In the genomic region with DNA sequence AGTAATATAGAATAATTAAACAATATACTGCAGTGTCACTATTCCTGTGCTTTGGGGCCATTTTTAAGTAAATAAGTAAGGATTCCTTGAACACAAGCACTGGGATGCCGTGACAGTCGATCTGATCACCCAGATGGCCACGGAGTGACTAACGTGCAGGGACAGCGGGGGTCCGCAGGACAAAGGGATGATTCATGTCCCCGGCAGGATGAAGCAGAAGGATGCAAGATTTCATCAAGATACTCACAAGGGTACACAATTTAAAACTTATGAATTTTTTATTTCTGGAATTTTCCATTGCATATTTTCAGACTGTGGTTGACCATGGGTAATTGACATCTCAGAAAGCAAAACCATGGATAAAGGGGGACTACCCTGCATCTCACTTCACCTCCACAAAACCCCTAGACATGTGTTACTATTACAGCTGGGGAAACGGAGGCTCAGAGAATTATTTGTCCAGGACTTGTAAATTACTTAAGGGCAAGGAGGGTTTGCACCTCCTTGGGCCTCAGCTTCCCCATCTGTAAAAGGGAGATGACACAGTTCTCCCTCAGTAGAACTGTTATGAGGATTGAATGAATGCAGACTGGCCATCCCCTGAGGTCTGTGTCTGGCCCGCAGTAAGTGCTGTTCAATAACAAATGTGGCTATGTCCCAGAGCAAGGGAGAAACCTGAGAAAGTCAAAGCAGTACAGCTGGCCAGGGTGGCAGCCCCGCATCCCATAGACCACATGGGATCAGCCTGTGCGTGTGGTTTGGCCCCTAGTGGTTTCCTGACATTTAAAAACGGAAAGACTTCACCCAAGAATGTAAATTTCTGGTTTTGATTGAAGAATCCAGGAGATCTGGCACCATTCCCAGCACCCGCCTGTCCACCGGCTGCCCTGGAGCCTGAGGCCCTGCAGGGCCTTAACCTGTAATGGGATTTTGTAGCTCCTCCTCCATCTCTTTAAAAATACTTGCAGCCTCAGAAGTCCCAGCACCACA, we compare ENCODE assay signal across 20 cellular contexts.
A peak's percentile ranks its signal among the peaks of the same experiment; 100 is the strongest.
DNase-seq lines count a peak whose midpoint lies in the region; ATAC-seq and TF ChIP-seq lines count a peak whose summit lies in the region.
"Had no signal": no experiment of that assay in that cellular context is flagged by ENCODE, and none has a peak within 500 bp of the region (broad histone marks: within the 10 kb centered on the region; RNA-seq: fewer than 3 reads in every experiment).

No MANE protein-coding gene starts in this region.

- H3K27ac Mint-ChIP-seq in CD14-positive monocyte: no peak overlapping the region
- no peak overlapping the region for H3K27ac Mint-ChIP-seq in stimulated activated effector memory CD8-positive, alpha-beta T cell treated with anti-CD3 and anti-CD28 coated beads, Interleukin-12 subunit alpha, Interleukin-12 subunit beta, amount 100 ng/mL, for 72 hours

- no peak overlapping the region for H3K9ac ChIP-seq in IMR-90 (ENCODE audit: low read depth, low read length)

- H3K23ac ChIP-seq in IMR-90 (ENCODE audit: low read depth, low read length): no peak overlapping the region

- H3K27ac ChIP-seq in IMR-90 (ENCODE audit: insufficient read depth, low read length): no peak overlapping the region
- no peak overlapping the region for H3K27ac ChIP-seq in right cardiac atrium (ENCODE audit: low read length)
- H3K27ac ChIP-seq: adrenal gland, prostate gland had no signal

- H3K79me1 ChIP-seq in IMR-90 (ENCODE audit: low read depth in 1 of 2, low read length in 2 of 2): no peaks in the 10 kb centered on the region

- no peaks in the 10 kb centered on the region for H4K20me1 ChIP-seq in IMR-90 (ENCODE audit: insufficient read depth, low read length)

- BruUV-seq in IMR-90 (replicated peaks; lab: Mats Ljungman, UMichigan): no TSS peak

- CTCF ChIA-PET in IMR-90 (lab: Yijun Ruan, JAX): no interaction called here
- CTCF ChIA-PET in GM10248 (lab: Yijun Ruan, JAX): no interaction called here

- DNase-seq in CD14-positive monocyte (ENCODE audit: low spot score) (peak; percentile 15), IMR-90 (peak; percentile 27), amniotic epithelial cell (ENCODE audit: low read depth) (peak; percentile 11), myocyte (ENCODE audit: low read depth) (peak; percentile 1), right cardiac atrium (no peak), GM10248 (ENCODE audit: extremely low spot score) (no peak), DMS53 (lab: John Stamatoyannopoulos, UW) (no peak)
- no peak for DNase-seq in stimulated activated effector memory CD8-positive, alpha-beta T cell treated with anti-CD3 and anti-CD28 coated beads, Interleukin-12 subunit alpha, Interleukin-12 subunit beta, amount 100 ng/mL, for 72 hours (ENCODE audit: low spot score in 2 of 2)
- DNase-seq: activated CD8-positive, alpha-beta memory T cell treated with anti-CD3 and anti-CD28 coated beads, Interleukin-2, amount 50 U/mL, for 4 hours; adrenal gland; Caco-2; H7; Karpas-422; mammary epithelial cell; NCI-H2107; OCI-M1; stimulated activated CD4-positive, alpha-beta T cell treated with anti-CD3 and anti-CD28 coated beads, Interleukin-4, amount 100 ng/mL, for 24 hours; stimulated activated naive CD8-positive, alpha-beta T cell treated with anti-CD3 and anti-CD28 coated beads, Interleukin-15, Interleukin-2, amounts not matched to agents 100 U/mL and 50 U/mL, for 24 hours had no signal

- H2AFZ ChIP-seq in IMR-90 (replicated peaks; ENCODE audit: low read length, poor library complexity): peak overlapping the region; percentile 27

- TF ChIP-seq CTCF in CD14-positive monocyte (IDR thresholded peaks at IDR 0.05) (no peak), IMR-90 (conservative IDR thresholded peaks at IDR 0.05; ENCODE audit: low read depth, low read length) (no peak), GM10248 (IDR thresholded peaks at IDR 0.05; ENCODE audit: control extremely low read depth, extremely low read depth, low read depth, missing control alignments) (no peak)

- H4K8ac ChIP-seq in IMR-90 (ENCODE audit: low read depth in 2 of 2, low read length in 2 of 2): no peak overlapping the region

- H2BK20ac ChIP-seq in IMR-90 (ENCODE audit: low read depth, low read length): no peak overlapping the region

- H3K9me3 Mint-ChIP-seq in CD14-positive monocyte: peaks cover 2 to 12% (median 7%) of the 10 kb centered on the region in 7 donors
- H3K9me3 Mint-ChIP-seq in stimulated activated effector memory CD8-positive, alpha-beta T cell treated with anti-CD3 and anti-CD28 coated beads, Interleukin-12 subunit alpha, Interleukin-12 subunit beta, amount 100 ng/mL, for 72 hours: peaks cover 4% of the 10 kb centered on the region

- H3K4ac ChIP-seq in IMR-90 (ENCODE audit: low read depth, low read length): no peak overlapping the region

- no peaks in the 10 kb centered on the region for H3K36me3 Mint-ChIP-seq in CD14-positive monocyte
- H3K36me3 Mint-ChIP-seq in stimulated activated effector memory CD8-positive, alpha-beta T cell treated with anti-CD3 and anti-CD28 coated beads, Interleukin-12 subunit alpha, Interleukin-12 subunit beta, amount 100 ng/mL, for 72 hours: no peaks in the 10 kb centered on the region

- in situ Hi-C loops in IMR-90 (cut with MboI; ENCODE audit: low sequenced_read_pairs): no loop called here

- H3K4me2 ChIP-seq in IMR-90 (ENCODE audit: low read depth, low read length): no peak overlapping the region

- H3K4me1 ChIP-seq in IMR-90 (ENCODE audit: control insufficient read depth, insufficient read depth, low read length) (no peaks in the 10 kb centered on the region), right cardiac atrium (ENCODE audit: control insufficient read depth, insufficient read depth, low read length) (no peaks in the 10 kb centered on the region)
- H3K4me1 ChIP-seq: adrenal gland, Caco-2, prostate gland had no signal

- H3K4me1 Mint-ChIP-seq in CD14-positive monocyte: no peaks in the 10 kb centered on the region
- H3K4me1 Mint-ChIP-seq in stimulated activated effector memory CD8-positive, alpha-beta T cell treated with anti-CD3 and anti-CD28 coated beads, Interleukin-12 subunit alpha, Interleukin-12 subunit beta, amount 100 ng/mL, for 72 hours: no peaks in the 10 kb centered on the region

- POLR2A ChIA-PET in IMR-90 (lab: Charles Lee; ENCODE audit: unreplicated experiment) (no interaction called here), GM10248 (lab: Yijun Ruan, JAX) (no interaction called here)

- no peak overlapping the region for H2BK5ac ChIP-seq in IMR-90 (ENCODE audit: low read depth, low read length, poor library complexity, severe bottlenecking)

- H2AK5ac ChIP-seq in IMR-90 (ENCODE audit: low read depth, low read length): no peak overlapping the region

- no peak overlapping the region for H3K4me3 Mint-ChIP-seq in CD14-positive monocyte
- no peak overlapping the region for H3K4me3 Mint-ChIP-seq in stimulated activated effector memory CD8-positive, alpha-beta T cell treated with anti-CD3 and anti-CD28 coated beads, Interleukin-12 subunit alpha, Interleukin-12 subunit beta, amount 100 ng/mL, for 72 hours

- H3K14ac ChIP-seq in IMR-90 (replicated peaks; ENCODE audit: low read depth, low read length): no peak overlapping the region

- dilution Hi-C loops in IMR-90 (cut with HindIII; ENCODE audit: low sequenced_read_pairs, unreplicated experiment): no loop called here

- no peaks in the 10 kb centered on the region for H3K36me3 ChIP-seq in IMR-90 (ENCODE audit: control insufficient read depth, insufficient read depth, low read length)
- H3K36me3 ChIP-seq: adrenal gland, prostate gland had no signal

- no peak overlapping the region for H3K56ac ChIP-seq in IMR-90 (ENCODE audit: extremely low read depth, insufficient read depth, low read length)

- WGBS in IMR-90 (ENCODE audit: extremely low coverage in 2 of 2, insufficient read length in 1 of 2), 2 experiments: no CpG with 5 or more reads among the region's 14 CpGs
- WGBS in right cardiac atrium: 56% methylated on average over 14 of the region's 14 CpGs

- intact Hi-C loops in CD14-positive monocyte (cut with micrococcal nuclease) (no loop called here), IMR-90 (cut with micrococcal nuclease) (no loop called here), right cardiac atrium (cut with DNase I) (no loop called here)

- no peak overlapping the region for H3K18ac ChIP-seq in IMR-90 (ENCODE audit: low read depth, low read length)

- no peak overlapping the region for H2BK120ac ChIP-seq in IMR-90 (ENCODE audit: low read depth, low read length)

- no peaks in the 10 kb centered on the region for H3K27me3 ChIP-seq in IMR-90 (ENCODE audit: control insufficient read depth, insufficient read depth, low read length)
- no peaks in the 10 kb centered on the region for H3K27me3 ChIP-seq in right cardiac atrium (ENCODE audit: control insufficient read depth, insufficient read depth)
- H3K27me3 ChIP-seq: adrenal gland had no signal

- no peak overlapping the region for H2AK9ac ChIP-seq in IMR-90 (replicated peaks; ENCODE audit: low read depth, low read length, poor library complexity)

- no peak overlapping the region for H4K91ac ChIP-seq in IMR-90 (ENCODE audit: insufficient read depth, low read depth, low read length)

- no peak for TF ChIP-seq RAD21 in IMR-90 (IDR thresholded peaks at IDR 0.05; ENCODE audit: low read length)

- H4K5ac ChIP-seq in IMR-90 (ENCODE audit: low read depth, low read length): no peak overlapping the region

- H2BK15ac ChIP-seq in IMR-90 (ENCODE audit: low read depth, low read length): no peak overlapping the region

- peaks cover 4% of the 10 kb centered on the region; the same call in 1 of the 2 replicates for H3K9me3 ChIP-seq in IMR-90 (ENCODE audit: control insufficient read depth, insufficient read depth, low read length)
- H3K9me3 ChIP-seq in right cardiac atrium (ENCODE audit: control insufficient read depth, low read length): peaks cover 3% of the 10 kb centered on the region
- H3K9me3 ChIP-seq: adrenal gland, Caco-2, prostate gland had no signal

- H3K9me1 ChIP-seq in IMR-90 (ENCODE audit: insufficient read depth, low read length): no peaks in the 10 kb centered on the region

- ATAC-seq in IMR-90 (ENCODE audit: low read depth): no peak
- no peak for ATAC-seq in stimulated activated effector memory CD8-positive, alpha-beta T cell treated with anti-CD3 and anti-CD28 coated beads, Interleukin-12 subunit alpha, Interleukin-12 subunit beta, amount 100 ng/mL, for 72 hours
- ATAC-seq in right cardiac atrium: no peak
- ATAC-seq: GM12878; stimulated activated naive CD8-positive, alpha-beta T cell treated with anti-CD3 and anti-CD28 coated beads, Interleukin-15, Interleukin-2, amounts not matched to agents 100 U/mL and 50 U/mL, for 24 hours had no signal

- no peak for TF ChIP-seq POLR2A in IMR-90 (IDR thresholded peaks at IDR 0.05; ENCODE audit: low read depth, low read length)

- H3K4me3 ChIP-seq in IMR-90 (ENCODE audit: insufficient read depth, low read depth, low read length) (no peak overlapping the region), right cardiac atrium (ENCODE audit: low read length) (no peak overlapping the region)
- H3K4me3 ChIP-seq: adrenal gland, GM12878, prostate gland had no signal

- peaks cover 4 to 14% (median 10%) of the 10 kb centered on the region in 3 donors for H3K27me3 Mint-ChIP-seq in CD14-positive monocyte (ENCODE audit: low read depth in 3 of 3)

TF ChIP-seq in IMR-90, 13 proteins besides CTCF, POLR2A, EP300 and RAD21 (continues in another document):
- TF ChIP-seq RFX5 (IDR thresholded peaks at IDR 0.05; ENCODE audit: low read depth, low read length) (no peak), NFE2L2 (IDR thresholded peaks at IDR 0.05; ENCODE audit: low read depth, low read length) (no peak)

Comparison
In these comparisons a context has a peak if more than half of its experiments do, and no peak if none do; other contexts are left out.
1. DNase-seq: peak in CD14-positive monocyte (single experiment), IMR-90 (single experiment), amniotic epithelial cell (single experiment) and myocyte (single experiment); none in stimulated activated effector memory CD8-positive, alpha-beta T cell treated with anti-CD3 and anti-CD28 coated beads, Interleukin-12 subunit alpha, Interleukin-12 subunit beta, amount 100 ng/mL, for 72 hours (0 of 2), right cardiac atrium (0 of 3), GM10248 (single experiment) and DMS53 (single experiment).